ENCODE assay signal across 8 cellular contexts in genomic region chr5:177671755-177672690, GRCh38.
DNase-seq lines count a peak whose midpoint lies in the region; ATAC-seq and TF ChIP-seq lines count a peak whose summit lies in the region.
"Not testable (repeated sequence)": the region's sequence is repeated elsewhere in the genome, so short reads cannot be mapped to it uniquely, and the experiment has no call there.

No MANE protein-coding gene starts in this region.

- in situ Hi-C loops in Panc1 (cut with HindIII; ENCODE audit: low pct_unique_long_range_greater_than_20kb, low sequenced_read_pairs): not testable (repeated sequence)

- peak overlapping the region; percentile 65 for H3K4me3 Mint-ChIP-seq in activated T-cell treated with anti-CD3 and anti-CD28 coated beads, Interleukin-2, amount 50 U/mL, for 24 hours

- H3K36me3 ChIP-seq in A673 (ENCODE audit: insufficient read depth, low read length, poor library complexity, severe bottlenecking); Panc1 (ENCODE audit: control insufficient read depth, insufficient read depth, low read length); mesodermal cell (ENCODE audit: control insufficient read depth, insufficient read depth, low read length): not testable (repeated sequence)

- H3K4me1 Mint-ChIP-seq in activated T-cell treated with anti-CD3 and anti-CD28 coated beads, Interleukin-2, amount 50 U/mL, for 24 hours (ENCODE audit: low read depth): peaks cover 14% of the 10 kb centered on the region

- not testable (repeated sequence) for H3K9me3 ChIP-seq in A673 (ENCODE audit: low read depth, low read length, poor library complexity, severe bottlenecking); Panc1 (ENCODE audit: control insufficient read depth, insufficient read depth, low read depth, low read length); mesodermal cell (ENCODE audit: control insufficient read depth, low read length)

- TF ChIP-seq CTCF in A673 (conservative IDR thresholded peaks at IDR 0.05; ENCODE audit: low read depth, low read length); Panc1 (IDR thresholded peaks at IDR 0.05); epithelial cell of proximal tubule (conservative IDR thresholded peaks at IDR 0.05; ENCODE audit: low read depth, low read length): not testable (repeated sequence)

- 0% methylated on average over 5 to 22 of the region's 110 CpGs for WGBS in mesodermal cell (ENCODE audit: insufficient coverage in 2 of 2), 2 experiments

- not testable (repeated sequence) for H3K27ac ChIP-seq in A673 (ENCODE audit: low read depth, low read length, poor library complexity, severe bottlenecking); Panc1 (ENCODE audit: low read length); mesodermal cell (ENCODE audit: low read depth, low read length, severe bottlenecking)

- H3K4me3 ChIP-seq in A673 (ENCODE audit: low read depth, low read length, poor library complexity, severe bottlenecking): peak overlapping the region; percentile 41
- H3K4me3 ChIP-seq in Panc1 (ENCODE audit: low read depth in 2 of 2, low read length in 2 of 2): peak overlapping the region in 1 of 2 experiments; percentile 34; a peak in 2 of 4 replicates
- peak overlapping the region; percentile 46 for H3K4me3 ChIP-seq in epithelial cell of proximal tubule (ENCODE audit: low read depth, low read length)
- H3K4me3 ChIP-seq in mesodermal cell (ENCODE audit: extremely low read depth, insufficient read depth, low read length, poor library complexity, severe bottlenecking): peak overlapping the region; percentile 33

- CTCF ChIA-PET in A673 (lab: Charles Lee); Panc1 (lab: Charles Lee): not testable (repeated sequence)

- ATAC-seq in GM19023 (IDR thresholded peaks at IDR 0.05; ENCODE audit: unreplicated experiment) (peak; percentile 84), HG02938 (IDR thresholded peaks at IDR 0.05; ENCODE audit: unreplicated experiment) (peak; percentile 65), Panc1 (peak; percentile 90)

- H3K4me1 ChIP-seq in A673 (ENCODE audit: insufficient read depth, low read length, poor library complexity, severe bottlenecking); Panc1 (ENCODE audit: control insufficient read depth, insufficient read depth, low read length); mesodermal cell (ENCODE audit: control insufficient read depth, insufficient read depth, low read length, poor library complexity, severe bottlenecking): not testable (repeated sequence)

- not testable (repeated sequence) for H3K27me3 Mint-ChIP-seq in activated T-cell treated with anti-CD3 and anti-CD28 coated beads, Interleukin-2, amount 50 U/mL, for 24 hours

- POLR2A ChIA-PET in A673 (lab: Charles Lee; ENCODE audit: low non-redundant PET); Panc1 (lab: Charles Lee): not testable (repeated sequence)

- BruUV-seq in A673 (replicated peaks; lab: Mats Ljungman, UMichigan); Panc1 (replicated peaks; lab: Mats Ljungman, UMichigan): not testable (repeated sequence)

- DNase-seq in A673 (ENCODE audit: low spot score): peak; percentile 26
- DNase-seq in Panc1 (ENCODE audit: low read depth, low spot score); epithelial cell of proximal tubule (ENCODE audit: low read depth): not testable (repeated sequence)
- peak; percentile 85 for DNase-seq in activated T-cell treated with anti-CD3 and anti-CD28 coated beads, Interleukin-2, amount 50 U/mL, for 24 hours
- peak; percentile 85 for DNase-seq in stimulated activated CD4-positive, alpha-beta T cell treated with anti-CD3 and anti-CD28 coated beads, Interleukin-4, amount 100 ng/mL, for 1 hour

- not testable (repeated sequence) for H3K36me3 Mint-ChIP-seq in activated T-cell treated with anti-CD3 and anti-CD28 coated beads, Interleukin-2, amount 50 U/mL, for 24 hours (ENCODE audit: low read depth)

- intact Hi-C loops in A673 (cut with micrococcal nuclease; ENCODE audit: unreplicated experiment); Panc1 (cut with micrococcal nuclease; ENCODE audit: unreplicated experiment): not testable (repeated sequence)

- not testable (repeated sequence) for H3K27me3 ChIP-seq in A673 (replicated peaks; ENCODE audit: insufficient read depth, low read depth, low read length, poor library complexity); Panc1 (ENCODE audit: control insufficient read depth, insufficient read depth, low read length)

- not testable (repeated sequence) for H3K9me3 Mint-ChIP-seq in activated T-cell treated with anti-CD3 and anti-CD28 coated beads, Interleukin-2, amount 50 U/mL, for 24 hours

- not testable (repeated sequence) for H3K27ac Mint-ChIP-seq in activated T-cell treated with anti-CD3 and anti-CD28 coated beads, Interleukin-2, amount 50 U/mL, for 24 hours
